In the genomic region with DNA sequence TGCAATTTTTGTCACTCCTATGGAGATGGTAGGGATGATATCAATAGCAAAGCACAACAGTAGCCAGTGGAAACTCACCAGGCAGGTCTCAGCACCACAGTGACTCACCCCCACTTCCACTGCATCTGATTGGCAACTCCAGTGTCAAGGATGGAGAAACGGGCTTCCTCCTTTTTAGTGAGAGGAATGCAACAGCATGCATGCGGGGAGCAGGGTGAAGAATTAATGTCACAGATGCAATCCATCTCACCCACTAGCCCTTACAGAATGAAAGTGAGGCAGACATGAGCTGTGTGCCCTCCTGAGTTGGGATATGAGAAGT, we compare ENCODE assay signal across 23 cellular contexts.
DNase-seq lines count a peak whose midpoint lies in the region; ATAC-seq and TF ChIP-seq lines count a peak whose summit lies in the region.
"Had no signal": no experiment of that assay in that cellular context is flagged by ENCODE, and none has a peak within 500 bp of the region (broad histone marks: within the 10 kb centered on the region; RNA-seq: fewer than 3 reads in every experiment).

No MANE protein-coding gene starts in this region.

- H2AK5ac ChIP-seq in neuronal stem cell (ENCODE audit: low read depth, low read length): no peak overlapping the region

- H3K27me3 ChIP-seq in CD4-positive, alpha-beta memory T cell (ENCODE audit: insufficient read depth, low read length): no peaks in the 10 kb centered on the region
- H3K27me3 ChIP-seq in H7 (ENCODE audit: control insufficient read depth, insufficient read depth, low read length) (no peaks in the 10 kb centered on the region), esophagus muscularis mucosa (peaks cover 0 to 4% (median 0%) of the 10 kb centered on the region in 4 donors), neuronal stem cell (ENCODE audit: control insufficient read depth in 3 of 3, insufficient read depth in 3 of 3, low read depth in 1 of 3, low read length in 3 of 3) (no peaks in the 10 kb centered on the region), PC-3 (ENCODE audit: low read length) (no peaks in the 10 kb centered on the region)
- H3K27me3 ChIP-seq: cardiac muscle cell, upper lobe of right lung had no signal

- DNase-seq in CD4-positive, alpha-beta memory T cell: no peak
- DNase-seq in H7 (peak; percentile 17), esophagus muscularis mucosa (ENCODE audit: extremely low spot score) (peak; percentile 55), AG08395 (ENCODE audit: low spot score) (no peak), neuronal stem cell (ENCODE audit: low spot score) (no peak), PC-3 (no peak)
- peak; percentile 33 for DNase-seq in activated CD8-positive, alpha-beta T cell treated with anti-CD3 and anti-CD28 coated beads, Interleukin-2, amount 10 ng/mL, durations not matched to agents 7 days and 5 days
- DNase-seq: activated CD4-positive, alpha-beta T cell treated with anti-CD3 and anti-CD28 coated beads for 4 hours; activated T-cell treated with anti-CD3 and anti-CD28 coated beads, Interleukin-2, amount 50 U/mL, for 4 hours; amniotic stem cell; CD8-positive, alpha-beta T cell; dermis blood vessel endothelial cell; DMS53; NCI-H1105 treated with DMSO at 0.1 percent for 48 hours; NCI-H524 treated with DMSO at 0.1 percent for 48 hours; psoas muscle; stomach; upper lobe of right lung had no signal

- H3K36me3 ChIP-seq in CD4-positive, alpha-beta memory T cell (ENCODE audit: insufficient read depth, low read length): no peaks in the 10 kb centered on the region
- H3K36me3 ChIP-seq in H7 (replicated peaks; ENCODE audit: control insufficient read depth, insufficient read depth, low read length): no peaks in the 10 kb centered on the region
- H3K36me3 ChIP-seq in esophagus muscularis mucosa: no peaks in the 10 kb centered on the region
- H3K36me3 ChIP-seq in neuronal stem cell (replicated peaks in 1 of 2; ENCODE audit: control insufficient read depth in 2 of 2, insufficient read depth in 2 of 2, low read length in 2 of 2): no peaks in the 10 kb centered on the region
- no peaks in the 10 kb centered on the region for H3K36me3 ChIP-seq in PC-3 (ENCODE audit: low read depth, low read length)
- H3K36me3 ChIP-seq: cardiac muscle cell, stomach, upper lobe of right lung had no signal

- no peak for TF ChIP-seq POLR2A in esophagus muscularis mucosa (IDR thresholded peaks at IDR 0.05; ENCODE audit: low read depth)

- intact Hi-C loops in CD4-positive, alpha-beta memory T cell (cut with micrococcal nuclease): loop anchor here (1.0 kb wide), 1 partner anchor 45 kb away; no protein-coding TSS in a partner anchor
- intact Hi-C loops in esophagus muscularis mucosa (cut with DNase I) (loop anchor here (10.0 kb wide), 1 partner anchor 55 kb away; no protein-coding TSS in a partner anchor), PC-3 (cut with micrococcal nuclease) (no loop called here)

- POLR2A ChIA-PET in CD4-positive, alpha-beta memory T cell (lab: Charles Lee; ENCODE audit: partially characterized antibody): no interaction called here
- POLR2A ChIA-PET in activated CD8-positive, alpha-beta T cell treated with anti-CD3 and anti-CD28 coated beads, Interleukin-2, amount 10 ng/mL, durations not matched to agents 7 days and 5 days (lab: Charles Lee): no interaction called here
- POLR2A ChIA-PET in PC-3 (lab: Charles Lee; ENCODE audit: unreplicated experiment): no interaction called here

- no peak for ATAC-seq in activated CD8-positive, alpha-beta T cell treated with anti-CD3 and anti-CD28 coated beads, Interleukin-2, amount 10 ng/mL, durations not matched to agents 7 days and 5 days
- no peak for ATAC-seq in HG03521 (IDR thresholded peaks at IDR 0.05; ENCODE audit: unreplicated experiment)
- no peak for ATAC-seq in PC-3
- ATAC-seq: activated T-cell treated with anti-CD3 and anti-CD28 coated beads, Interleukin-2, amount 50 U/mL, for 4 hours; CD8-positive, alpha-beta T cell; GM12878; psoas muscle; SK-N-SH treated with all-trans-retinoic acid at 6 μM for 48 hours; upper lobe of right lung had no signal

- H3K9me3 ChIP-seq in CD4-positive, alpha-beta memory T cell (ENCODE audit: control insufficient read depth in 1 of 2, low read length in 2 of 2): no peaks in the 10 kb centered on the region
- no peaks in the 10 kb centered on the region for H3K9me3 ChIP-seq in esophagus muscularis mucosa
- H3K9me3 ChIP-seq in neuronal stem cell (replicated peaks in 1 of 2; ENCODE audit: control insufficient read depth in 2 of 2, insufficient read depth in 1 of 2, low read depth in 1 of 2, low read length in 2 of 2): peaks cover 0 to 2% of the 10 kb centered on the region in 2 donors
- no peaks in the 10 kb centered on the region for H3K9me3 ChIP-seq in PC-3 (ENCODE audit: low read length)
- H3K9me3 ChIP-seq: psoas muscle, stomach, upper lobe of right lung had no signal

- peaks cover 32% of the 10 kb centered on the region for H3K4me1 ChIP-seq in CD4-positive, alpha-beta memory T cell (ENCODE audit: insufficient read depth, low read length)
- H3K4me1 ChIP-seq in esophagus muscularis mucosa (no peaks in the 10 kb centered on the region), neuronal stem cell (ENCODE audit: control insufficient read depth in 2 of 2, insufficient read depth in 1 of 2, low read depth in 1 of 2, low read length in 2 of 2) (peaks cover 0 to 3% of the 10 kb centered on the region in 2 donors), PC-3 (ENCODE audit: insufficient read depth, low read length) (no peaks in the 10 kb centered on the region)
- H3K4me1 ChIP-seq: psoas muscle, stomach, upper lobe of right lung had no signal

- H3K4ac ChIP-seq in neuronal stem cell (ENCODE audit: low read length): no peak overlapping the region

- peaks cover 4 to 44% (median 23%) of the 10 kb centered on the region in 4 donors for H3K4me1 Mint-ChIP-seq in CD4-positive, alpha-beta memory T cell
- H3K4me1 Mint-ChIP-seq in activated CD8-positive, alpha-beta T cell treated with anti-CD3 and anti-CD28 coated beads, Interleukin-2, amount 10 ng/mL, durations not matched to agents 7 days and 5 days (ENCODE audit: low read depth): peaks cover 89% of the 10 kb centered on the region

- H4K8ac ChIP-seq in neuronal stem cell (ENCODE audit: low read depth, low read length): no peak overlapping the region

- H4K91ac ChIP-seq in neuronal stem cell (ENCODE audit: low read depth, low read length, poor library complexity): no peak overlapping the region

- H3F3A ChIP-seq in PC-3 (ENCODE audit: low read length, unreplicated experiment): no peaks in the 10 kb centered on the region

- no peak overlapping the region for H3K23ac ChIP-seq in neuronal stem cell (ENCODE audit: low read depth, low read length, poor library complexity)

- H3K79me1 ChIP-seq in neuronal stem cell (ENCODE audit: low read depth, low read length): no peaks in the 10 kb centered on the region

- no peak overlapping the region for H2BK15ac ChIP-seq in neuronal stem cell (ENCODE audit: low read length)

- H2BK12ac ChIP-seq in neuronal stem cell (ENCODE audit: low read length): no peak overlapping the region

- H2BK120ac ChIP-seq in neuronal stem cell (ENCODE audit: low read depth, low read length): no peak overlapping the region

- peak overlapping the region in 1 of 8 donors; percentile 38 for H3K4me3 Mint-ChIP-seq in CD4-positive, alpha-beta memory T cell
- no peak overlapping the region for H3K4me3 Mint-ChIP-seq in activated CD8-positive, alpha-beta T cell treated with anti-CD3 and anti-CD28 coated beads, Interleukin-2, amount 10 ng/mL, durations not matched to agents 7 days and 5 days
- H3K4me3 Mint-ChIP-seq: activated T-cell treated with anti-CD3 and anti-CD28 coated beads, Interleukin-2, amount 50 U/mL, for 4 hours; CD8-positive, alpha-beta T cell had no signal

- CTCF ChIA-PET in CD4-positive, alpha-beta memory T cell (lab: Charles Lee; ENCODE audit: partially characterized antibody): no interaction called here
- CTCF ChIA-PET in activated CD8-positive, alpha-beta T cell treated with anti-CD3 and anti-CD28 coated beads, Interleukin-2, amount 10 ng/mL, durations not matched to agents 7 days and 5 days (lab: Charles Lee): interaction anchor here (1.5 to 2.3 kb wide), 3 partner anchors 21 to 46 kb away, joined by 5 to 10 read pairs (median 6); no protein-coding TSS in a partner anchor
- CTCF ChIA-PET in PC-3 (lab: Charles Lee): no interaction called here

- H3K9me2 ChIP-seq in PC-3 (replicated peaks; ENCODE audit: low read length): no peaks in the 10 kb centered on the region

- no TSS peak for BruUV-seq in PC-3 (replicated peaks; lab: Mats Ljungman, UMichigan)

- H3K79me2 ChIP-seq in PC-3 (ENCODE audit: low read length): no peaks in the 10 kb centered on the region

- H3K18ac ChIP-seq in neuronal stem cell (ENCODE audit: low read length): no peak overlapping the region

- H3K27me3 Mint-ChIP-seq in CD4-positive, alpha-beta memory T cell: no peaks in the 10 kb centered on the region
- H3K27me3 Mint-ChIP-seq in activated CD8-positive, alpha-beta T cell treated with anti-CD3 and anti-CD28 coated beads, Interleukin-2, amount 10 ng/mL, durations not matched to agents 7 days and 5 days (ENCODE audit: low read depth): no peaks in the 10 kb centered on the region

- no peaks in the 10 kb centered on the region for H3K36me3 Mint-ChIP-seq in CD4-positive, alpha-beta memory T cell
- peaks cover 30% of the 10 kb centered on the region for H3K36me3 Mint-ChIP-seq in activated CD8-positive, alpha-beta T cell treated with anti-CD3 and anti-CD28 coated beads, Interleukin-2, amount 10 ng/mL, durations not matched to agents 7 days and 5 days (ENCODE audit: low read depth)
- H3K36me3 Mint-ChIP-seq: CD8-positive, alpha-beta T cell had no signal

- TF ChIP-seq CTCF in esophagus muscularis mucosa (IDR thresholded peaks at IDR 0.05): no peak
- TF ChIP-seq CTCF in PC-3 (conservative IDR thresholded peaks at IDR 0.05; ENCODE audit: low read depth, low read length): no peak

- H3K4me2 ChIP-seq in neuronal stem cell (ENCODE audit: insufficient read depth, low read length, poor library complexity, severe bottlenecking): no peak overlapping the region
- no peak overlapping the region for H3K4me2 ChIP-seq in PC-3 (ENCODE audit: low read length)

- peak overlapping the region in 5 of 7 donors; percentile 19 to 65 (median 37) for H3K27ac Mint-ChIP-seq in CD4-positive, alpha-beta memory T cell
- peak overlapping the region; percentile 90 for H3K27ac Mint-ChIP-seq in activated CD8-positive, alpha-beta T cell treated with anti-CD3 and anti-CD28 coated beads, Interleukin-2, amount 10 ng/mL, durations not matched to agents 7 days and 5 days
- H3K27ac Mint-ChIP-seq: CD8-positive, alpha-beta T cell had no signal

- H2AFZ ChIP-seq in neuronal stem cell (ENCODE audit: low read length) (no peak overlapping the region), PC-3 (ENCODE audit: low read length) (no peak overlapping the region)

- no peak overlapping the region for H2BK5ac ChIP-seq in neuronal stem cell (ENCODE audit: low read length)

- no peak overlapping the region for H3K9ac ChIP-seq in neuronal stem cell (ENCODE audit: low read depth, low read length, poor library complexity)
- no peak overlapping the region for H3K9ac ChIP-seq in PC-3 (ENCODE audit: low read length)

- no peak overlapping the region for H3K27ac ChIP-seq in CD4-positive, alpha-beta memory T cell (ENCODE audit: low read depth, low read length)
- H3K27ac ChIP-seq in esophagus muscularis mucosa (replicated peaks in 1 of 4): no peak overlapping the region
- no peak overlapping the region for H3K27ac ChIP-seq in neuronal stem cell (replicated peaks; ENCODE audit: low read length)
- H3K27ac ChIP-seq in PC-3 (ENCODE audit: low read length): no peak overlapping the region
- H3K27ac ChIP-seq: cardiac muscle cell, psoas muscle, stomach, upper lobe of right lung had no signal

- WGBS in esophagus muscularis mucosa: 39% methylated on average over 2 of the region's 2 CpGs
- no CpG with 5 or more reads among the region's 2 CpGs for WGBS in neuronal stem cell (ENCODE audit: extremely low coverage in 2 of 2, insufficient read length in 2 of 2, insufficient replicate concordance in 1 of 2), 2 donors

- H4K20me1 ChIP-seq in PC-3 (ENCODE audit: low read length): no peaks in the 10 kb centered on the region

- TF ChIP-seq EP300 in esophagus muscularis mucosa (IDR thresholded peaks at IDR 0.05): no peak

- H3K4me3 ChIP-seq in CD4-positive, alpha-beta memory T cell (ENCODE audit: low read length in 2 of 2): no peak overlapping the region
- H3K4me3 ChIP-seq in H7 (ENCODE audit: insufficient read depth, low read depth, low read length) (no peak overlapping the region), esophagus muscularis mucosa (no peak overlapping the region), neuronal stem cell (ENCODE audit: low read length in 2 of 2) (no peak overlapping the region), PC-3 (ENCODE audit: low read length) (no peak overlapping the region)
- H3K4me3 ChIP-seq: cardiac muscle cell, GM12878, psoas muscle, skin epidermis, stomach, upper lobe of right lung had no signal

- H3K9me3 Mint-ChIP-seq in CD4-positive, alpha-beta memory T cell: no peaks in the 10 kb centered on the region
- no peaks in the 10 kb centered on the region for H3K9me3 Mint-ChIP-seq in activated CD8-positive, alpha-beta T cell treated with anti-CD3 and anti-CD28 coated beads, Interleukin-2, amount 10 ng/mL, durations not matched to agents 7 days and 5 days (ENCODE audit: insufficient read depth)
- H3K9me3 Mint-ChIP-seq: activated T-cell treated with anti-CD3 and anti-CD28 coated beads, Interleukin-2, amount 50 U/mL, for 4 hours; CD8-positive, alpha-beta T cell had no signal

- H3K14ac ChIP-seq in neuronal stem cell (ENCODE audit: low read length): no peak overlapping the region

Comparison
In these comparisons a context has a peak if more than half of its experiments do, and no peak if none do; other contexts are left out.
1. DNase-seq: peak in H7 (single experiment), activated CD8-positive, alpha-beta T cell treated with anti-CD3 and anti-CD28 coated beads, Interleukin-2, amount 10 ng/mL, durations not matched to agents 7 days and 5 days (single experiment) and esophagus muscularis mucosa (single experiment); none in CD4-positive, alpha-beta memory T cell (0 of 5), AG08395 (single experiment), neuronal stem cell (single experiment) and PC-3 (single experiment).